ENCODE assay signal across 8 cellular contexts in genomic region chr20:50580016-50580747, GRCh38.
DNase-seq lines count a peak whose midpoint lies in the region; ATAC-seq and TF ChIP-seq lines count a peak whose summit lies in the region.

No MANE protein-coding gene starts in this region.

- H2BK120ac ChIP-seq in mesenchymal stem cell (ENCODE audit: low read depth, low read length) = no peak overlapping the region

- TF ChIP-seq POLR2A in testis (IDR thresholded peaks at IDR 0.05) = no peak

- peak overlapping the region; percentile 72 for H4K8ac ChIP-seq in mesenchymal stem cell (ENCODE audit: low read length)

- no peak overlapping the region for H3K4me3 Mint-ChIP-seq in activated CD4-positive, alpha-beta T cell treated with anti-CD3 and anti-CD28 coated beads, Interleukin-2, amount 10 ng/mL, durations not matched to agents 7 days and 5 days

- no peak overlapping the region for H3K27ac Mint-ChIP-seq in activated CD4-positive, alpha-beta T cell treated with anti-CD3 and anti-CD28 coated beads, Interleukin-2, amount 10 ng/mL, durations not matched to agents 7 days and 5 days

- H3K27ac ChIP-seq in mesenchymal stem cell (ENCODE audit: low read length, poor library complexity, severe bottlenecking) = peak overlapping the region; percentile 6
- no peak overlapping the region for H3K27ac ChIP-seq in testis

- H3K9ac ChIP-seq in mesenchymal stem cell (ENCODE audit: low read length) = no peak overlapping the region

- ATAC-seq in GM21825 (IDR thresholded peaks at IDR 0.05; ENCODE audit: unreplicated experiment) = no peak

- intact Hi-C loops in testis (cut with DNase I; ENCODE audit: low total_unique reads) = no loop called here

- POLR2A ChIA-PET in activated CD4-positive, alpha-beta T cell treated with anti-CD3 and anti-CD28 coated beads, Interleukin-2, amount 10 ng/mL, durations not matched to agents 7 days and 5 days (lab: Charles Lee) = no interaction called here

- H3K4me2 ChIP-seq in mesenchymal stem cell (ENCODE audit: low read length, poor library complexity, severe bottlenecking) = no peak overlapping the region

- peak overlapping the region; percentile 52 for H4K91ac ChIP-seq in mesenchymal stem cell (ENCODE audit: low read length)

- H3K79me1 ChIP-seq in mesenchymal stem cell (replicated peaks; ENCODE audit: low read length, poor library complexity, severe bottlenecking) = peaks cover 39% of the 10 kb centered on the region

- H3K27me3 ChIP-seq in mesenchymal stem cell (ENCODE audit: control insufficient read depth in 1 of 2, insufficient read depth in 1 of 2, low read length in 2 of 2) = no peaks in the 10 kb centered on the region
- H3K27me3 ChIP-seq in testis = no peaks in the 10 kb centered on the region

- H3K36me3 ChIP-seq in mesenchymal stem cell (ENCODE audit: control insufficient read depth in 1 of 2, insufficient read depth in 2 of 2, low read depth in 1 of 2, low read length in 2 of 2) (peaks cover 80 to 94% of the 10 kb centered on the region in 2 experiments), testis (ENCODE audit: low read depth, missing control alignments) (no peaks in the 10 kb centered on the region)

- H2BK5ac ChIP-seq in mesenchymal stem cell (ENCODE audit: low read depth, low read length, poor library complexity, severe bottlenecking) = no peak overlapping the region

- H3K9me3 ChIP-seq in mesenchymal stem cell (ENCODE audit: control insufficient read depth, low read length) = no peaks in the 10 kb centered on the region
- no peaks in the 10 kb centered on the region for H3K9me3 ChIP-seq in testis

- CTCF ChIA-PET in activated CD4-positive, alpha-beta T cell treated with anti-CD3 and anti-CD28 coated beads, Interleukin-2, amount 10 ng/mL, durations not matched to agents 7 days and 5 days (lab: Charles Lee) = interaction anchor here (1.1 to 1.3 kb wide), 2 partner anchors 18 to 118 kb away, joined by 3 read pairs; no protein-coding TSS in a partner anchor

- no peak overlapping the region for H2BK15ac ChIP-seq in mesenchymal stem cell (ENCODE audit: low read depth, poor library complexity, severe bottlenecking)

- TF ChIP-seq CTCF in LNCAP (IDR thresholded peaks at IDR 0.05) (peak; percentile 81), testis (IDR thresholded peaks at IDR 0.05) (peak; percentile 63 to 75 (median 66))

- no peak overlapping the region for H2BK12ac ChIP-seq in mesenchymal stem cell (ENCODE audit: low read length in 2 of 2)

- H2AFZ ChIP-seq in mesenchymal stem cell (ENCODE audit: low read depth, low read length) = no peak overlapping the region

- peaks cover 17% of the 10 kb centered on the region for H3K4me1 ChIP-seq in mesenchymal stem cell (ENCODE audit: control insufficient read depth, insufficient read depth, low read depth, low read length)
- no peaks in the 10 kb centered on the region for H3K4me1 ChIP-seq in testis

- no peak overlapping the region for H3K23ac ChIP-seq in mesenchymal stem cell (ENCODE audit: low read length in 2 of 2)

- H3K18ac ChIP-seq in mesenchymal stem cell (ENCODE audit: low read depth in 1 of 2, low read length in 2 of 2) = no peak overlapping the region

- H3K4me3 ChIP-seq in mesenchymal stem cell (ENCODE audit: insufficient read depth in 1 of 2, low read depth in 1 of 2, low read length in 2 of 2) (no peak overlapping the region), testis (no peak overlapping the region)

- no peaks in the 10 kb centered on the region for H3K27me3 Mint-ChIP-seq in activated CD4-positive, alpha-beta T cell treated with anti-CD3 and anti-CD28 coated beads, Interleukin-2, amount 10 ng/mL, durations not matched to agents 7 days and 5 days

- WGBS in mesenchymal stem cell = 67% methylated on average over 17 of the region's 17 CpGs
- 58 to 65% methylated on average over 13 to 17 of the region's 17 CpGs for WGBS in testis, 2 donors

- H3K4me1 Mint-ChIP-seq in activated CD4-positive, alpha-beta T cell treated with anti-CD3 and anti-CD28 coated beads, Interleukin-2, amount 10 ng/mL, durations not matched to agents 7 days and 5 days = peaks cover 9% of the 10 kb centered on the region

- H3K14ac ChIP-seq in mesenchymal stem cell (ENCODE audit: low read length in 2 of 2) = no peak overlapping the region

- H3K9me3 Mint-ChIP-seq in activated CD4-positive, alpha-beta T cell treated with anti-CD3 and anti-CD28 coated beads, Interleukin-2, amount 10 ng/mL, durations not matched to agents 7 days and 5 days = no peaks in the 10 kb centered on the region

- peaks cover 72% of the 10 kb centered on the region for H3K36me3 Mint-ChIP-seq in activated CD4-positive, alpha-beta T cell treated with anti-CD3 and anti-CD28 coated beads, Interleukin-2, amount 10 ng/mL, durations not matched to agents 7 days and 5 days (ENCODE audit: low read depth)

- no peak overlapping the region for H2AK5ac ChIP-seq in mesenchymal stem cell (ENCODE audit: low read length, severe bottlenecking)

- DNase-seq in EL (peak; percentile 59), mesenchymal stem cell (peak; percentile 73), testis (peak; percentile 71), cerebellar nuclear complex (lab: John Stamatoyannopoulos, UW) (no peak)
- DNase-seq in activated CD4-positive, alpha-beta T cell treated with anti-CD3 and anti-CD28 coated beads, Interleukin-2, amount 10 ng/mL, durations not matched to agents 7 days and 5 days = peak; percentile 52
- peak; percentile 32 for DNase-seq in effector CD8-positive, alpha-beta T cell (lab: John Stamatoyannopoulos, UW)

- peak overlapping the region in 1 of 2 experiments; percentile 9 for H3K4ac ChIP-seq in mesenchymal stem cell (ENCODE audit: low read depth in 1 of 2, low read length in 2 of 2)

Comparison
In these comparisons a context has a peak if more than half of its experiments do, and no peak if none do; other contexts are left out.
1. DNase-seq: peak in EL (single experiment), activated CD4-positive, alpha-beta T cell treated with anti-CD3 and anti-CD28 coated beads, Interleukin-2, amount 10 ng/mL, durations not matched to agents 7 days and 5 days (single experiment), effector CD8-positive, alpha-beta T cell (single experiment), mesenchymal stem cell (single experiment) and testis (single experiment); none in cerebellar nuclear complex (0 of 2).